ENCODE assay signal across 16 cellular contexts in the genomic region with DNA sequence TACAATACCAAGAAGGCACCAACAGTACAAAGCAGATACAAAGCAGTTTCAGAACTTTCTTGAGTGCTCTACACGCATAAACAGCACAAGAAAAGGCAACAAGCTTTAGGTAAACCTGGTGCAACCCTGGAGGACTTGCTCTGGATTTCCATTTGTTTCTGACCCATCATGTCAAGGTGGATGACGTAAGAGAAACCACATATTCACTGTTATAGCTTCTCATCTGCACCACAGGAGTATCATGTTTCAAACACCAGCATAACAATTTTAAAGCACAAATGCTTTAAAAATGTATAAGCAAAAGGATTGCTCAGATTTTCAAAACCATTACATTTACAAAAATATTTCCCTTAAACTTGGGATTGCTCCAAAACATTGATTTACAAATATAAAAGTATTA. TPM values are rescaled to one million over a fixed set of nuclear protein-coding genes. Genes with fewer than 3 reads are reported as not detected.
DNase-seq lines count a peak whose midpoint lies in the region; ATAC-seq and TF ChIP-seq lines count a peak whose summit lies in the region.
"Had no signal": no experiment of that assay in that cellular context is flagged by ENCODE, and none has a peak within 500 bp of the region (broad histone marks: within the 10 kb centered on the region; RNA-seq: fewer than 3 reads in every experiment).

No MANE protein-coding gene starts in this region.

- peaks cover 56% of the 10 kb centered on the region for H3K4me1 ChIP-seq in CD8-positive, alpha-beta memory T cell (ENCODE audit: insufficient read depth, low read length)
- H3K4me1 ChIP-seq in heart right ventricle = peaks cover 0 to 19% (median 3%) of the 10 kb centered on the region in 9 donors

- peaks cover 80 to 81% (median 81%) of the 10 kb centered on the region in 3 donors for H3K4me1 Mint-ChIP-seq in CD8-positive, alpha-beta memory T cell
- H3K4me1 Mint-ChIP-seq in activated T-helper 1 cell treated with anti-CD3 and anti-CD28 coated beads, Interleukin-12 subunit alpha, Interleukin-12 subunit beta, Interleukin-2, Interleukin-4 antibody, amounts not matched to agents 30 ng/mL and 10 ng/mL and 1 ng/mL, durations not matched to agents 14 hours and 24 hours and 36 hours (ENCODE audit: low read depth) = peaks cover 57% of the 10 kb centered on the region
- H3K4me1 Mint-ChIP-seq: GM23338 had no signal

- WGBS in heart right ventricle, 2 donors = 95 to 96% methylated on average over 2 of the region's 2 CpGs
- WGBS in lower leg skin, 2 donors = 83 to 85% methylated on average over 2 of the region's 2 CpGs

- no peak for TF ChIP-seq POLR2A in lower leg skin (IDR thresholded peaks at IDR 0.05)

- H3K9me3 Mint-ChIP-seq in CD8-positive, alpha-beta memory T cell = no peaks in the 10 kb centered on the region
- no peaks in the 10 kb centered on the region for H3K9me3 Mint-ChIP-seq in activated T-helper 1 cell treated with anti-CD3 and anti-CD28 coated beads, Interleukin-12 subunit alpha, Interleukin-12 subunit beta, Interleukin-2, Interleukin-4 antibody, amounts not matched to agents 30 ng/mL and 10 ng/mL and 1 ng/mL, durations not matched to agents 14 hours and 24 hours and 36 hours
- H3K9me3 Mint-ChIP-seq: activated naive CD8-positive, alpha-beta T cell treated with anti-CD3 and anti-CD28 coated beads for 36 hours; CD4-positive, CD25-positive, alpha-beta regulatory T cell; GM23338 had no signal

- H3K9me3 ChIP-seq in CD8-positive, alpha-beta memory T cell (ENCODE audit: low read length) = no peaks in the 10 kb centered on the region
- no peaks in the 10 kb centered on the region for H3K9me3 ChIP-seq in heart right ventricle

- CTCF ChIA-PET in CD8-positive, alpha-beta memory T cell (lab: Charles Lee) = interaction anchor here (1.1 to 4.0 kb wide), 3 partner anchors 11 to 25 kb away, joined by 3 to 18 read pairs (median 3); partner anchors contain the start of gene YPEL1

- no peaks in the 10 kb centered on the region for H3K27me3 ChIP-seq in CD8-positive, alpha-beta memory T cell (ENCODE audit: insufficient read depth, low read length, poor library complexity, severe bottlenecking)
- no peaks in the 10 kb centered on the region for H3K27me3 ChIP-seq in heart right ventricle
- H3K27me3 ChIP-seq: hepatocyte had no signal

- peak overlapping the region; percentile 57 to 91 (median 74) for H3K27ac Mint-ChIP-seq in CD8-positive, alpha-beta memory T cell
- peak overlapping the region; percentile 25 for H3K27ac Mint-ChIP-seq in activated T-helper 1 cell treated with anti-CD3 and anti-CD28 coated beads, Interleukin-12 subunit alpha, Interleukin-12 subunit beta, Interleukin-2, Interleukin-4 antibody, amounts not matched to agents 30 ng/mL and 10 ng/mL and 1 ng/mL, durations not matched to agents 14 hours and 24 hours and 36 hours
- H3K27ac Mint-ChIP-seq: activated naive CD8-positive, alpha-beta T cell treated with anti-CD3 and anti-CD28 coated beads for 36 hours; CD4-positive, CD25-positive, alpha-beta regulatory T cell; GM23338 had no signal

- intact Hi-C loops in activated T-helper 1 cell treated with anti-CD3 and anti-CD28 coated beads, Interleukin-12 subunit alpha, Interleukin-12 subunit beta, Interleukin-2, Interleukin-4 antibody, amounts not matched to agents 30 ng/mL and 10 ng/mL and 1 ng/mL, durations not matched to agents 14 hours and 24 hours and 36 hours (cut with micrococcal nuclease) = loop anchor here (5.0 to 10.0 kb wide), 3 partner anchors 176 to 1254 kb away; partner anchors contain the start of gene PPM1F
- intact Hi-C loops in heart right ventricle (cut with DNase I) (loop anchor here in 2 of 10 donors (10.0 kb wide), 2 partner anchors 56 to 114 kb away; no protein-coding TSS in a partner anchor), lower leg skin (cut with DNase I; ENCODE audit: low total_unique reads) (no loop called here)

- H3K4me3 Mint-ChIP-seq in CD8-positive, alpha-beta memory T cell = peak overlapping the region in 5 of 7 donors; percentile 15 to 61 (median 29)
- no peak overlapping the region for H3K4me3 Mint-ChIP-seq in activated T-helper 1 cell treated with anti-CD3 and anti-CD28 coated beads, Interleukin-12 subunit alpha, Interleukin-12 subunit beta, Interleukin-2, Interleukin-4 antibody, amounts not matched to agents 30 ng/mL and 10 ng/mL and 1 ng/mL, durations not matched to agents 14 hours and 24 hours and 36 hours
- H3K4me3 Mint-ChIP-seq: activated naive CD8-positive, alpha-beta T cell treated with anti-CD3 and anti-CD28 coated beads for 36 hours; CD4-positive, CD25-positive, alpha-beta regulatory T cell; GM23338 had no signal

- TF ChIP-seq CTCF in heart right ventricle (IDR thresholded peaks at IDR 0.05) (no peak), lower leg skin (IDR thresholded peaks at IDR 0.05) (no peak)

- no peaks in the 10 kb centered on the region for H3K27me3 Mint-ChIP-seq in CD8-positive, alpha-beta memory T cell
- no peaks in the 10 kb centered on the region for H3K27me3 Mint-ChIP-seq in activated T-helper 1 cell treated with anti-CD3 and anti-CD28 coated beads, Interleukin-12 subunit alpha, Interleukin-12 subunit beta, Interleukin-2, Interleukin-4 antibody, amounts not matched to agents 30 ng/mL and 10 ng/mL and 1 ng/mL, durations not matched to agents 14 hours and 24 hours and 36 hours (ENCODE audit: insufficient read depth)
- H3K27me3 Mint-ChIP-seq: activated naive CD8-positive, alpha-beta T cell treated with anti-CD3 and anti-CD28 coated beads for 36 hours; CD4-positive, CD25-positive, alpha-beta regulatory T cell had no signal

- H3K36me3 Mint-ChIP-seq in CD8-positive, alpha-beta memory T cell = peaks cover 3 to 82% (median 20%) of the 10 kb centered on the region in 3 donors
- peaks cover 53% of the 10 kb centered on the region for H3K36me3 Mint-ChIP-seq in activated T-helper 1 cell treated with anti-CD3 and anti-CD28 coated beads, Interleukin-12 subunit alpha, Interleukin-12 subunit beta, Interleukin-2, Interleukin-4 antibody, amounts not matched to agents 30 ng/mL and 10 ng/mL and 1 ng/mL, durations not matched to agents 14 hours and 24 hours and 36 hours (ENCODE audit: low read depth)

- DNase-seq in CD8-positive, alpha-beta memory T cell = peak in 1 of 5 donors; percentile 34
- DNase-seq in Jurkat, Clone E6-1 (ENCODE audit: low read depth, low spot score) = peak; percentile 54
- no peak for DNase-seq in activated T-helper 1 cell treated with anti-CD3 and anti-CD28 coated beads, Interleukin-12 subunit alpha, Interleukin-12 subunit beta, Interleukin-2, Interleukin-4 antibody, amounts not matched to agents 30 ng/mL and 10 ng/mL and 1 ng/mL, durations not matched to agents 14 hours and 24 hours and 36 hours (ENCODE audit: low spot score)
- peak; percentile 29 for DNase-seq in fibroblast of the conjunctiva (ENCODE audit: low read depth)
- DNase-seq in putamen (ENCODE audit: low spot score) = no peak
- no peak for DNase-seq in G401 (ENCODE audit: low spot score)
- DNase-seq in heart right ventricle = no peak
- DNase-seq in lower leg skin (ENCODE audit: low spot score in 2 of 2) = no peak
- DNase-seq: activated naive CD8-positive, alpha-beta T cell treated with anti-CD3 and anti-CD28 coated beads for 36 hours; CD4-positive, CD25-positive, alpha-beta regulatory T cell; effector CD8-positive, alpha-beta T cell; NCI-H446 treated with DMSO at 0.1 percent for 48 hours; stimulated activated CD4-positive, alpha-beta T cell treated with anti-CD3 and anti-CD28 coated beads, Interleukin-4, amount 100 ng/mL, for 4 hours had no signal

- in situ Hi-C loops in G401 (cut with HindIII; ENCODE audit: low sequenced_read_pairs) = no loop called here

- ATAC-seq in heart right ventricle = no peak
- ATAC-seq: GM23338, Right ventricle myocardium inferior had no signal

- POLR2A ChIA-PET in CD8-positive, alpha-beta memory T cell (lab: Charles Lee) = interaction anchor here (0.7 kb wide), 1 partner anchor 25 kb away, joined by 3 read pairs; the partner anchor contains the start of gene YPEL1

- H3K27ac ChIP-seq in CD8-positive, alpha-beta memory T cell (ENCODE audit: low read depth, low read length) = no peak overlapping the region
- H3K27ac ChIP-seq in heart right ventricle = no peak overlapping the region
- H3K27ac ChIP-seq: hepatocyte had no signal

- H3K4me3 ChIP-seq in CD8-positive, alpha-beta memory T cell (ENCODE audit: low read length) = no peak overlapping the region
- H3K4me3 ChIP-seq in Jurkat, Clone E6-1 (ENCODE audit: low read length) = no peak overlapping the region
- no peak overlapping the region for H3K4me3 ChIP-seq in heart right ventricle
- no peak overlapping the region for H3K4me3 ChIP-seq in lower leg skin (ENCODE audit: low read depth, poor library complexity, severe bottlenecking)
- H3K4me3 ChIP-seq: GM23338, hepatocyte had no signal

- peaks cover 23% of the 10 kb centered on the region for H3K36me3 ChIP-seq in CD8-positive, alpha-beta memory T cell (ENCODE audit: insufficient read depth, low read length)
- H3K36me3 ChIP-seq in heart right ventricle = peaks cover 0 to 92% (median 51%) of the 10 kb centered on the region in 9 donors

RNA-seq across cellular contexts. Expression of gene YPEL1, which starts 25.0 kb away (rescaled TPM):
- total RNA-seq in CD8-positive, alpha-beta memory T cell = 1 to 10 TPM; 2.4 to 2.6 TPM
- polyA plus RNA-seq in CD8-positive, alpha-beta memory T cell = 27.0 TPM
- 33.5 TPM for polyA plus RNA-seq in Jurkat, Clone E6-1 (2012; ENCODE audit: insufficient read depth, insufficient read length)
- 0.34 and 0.71 TPM in 2 replicates for total RNA-seq in activated T-helper 1 cell treated with anti-CD3 and anti-CD28 coated beads, Interleukin-12 subunit alpha, Interleukin-12 subunit beta, Interleukin-2, Interleukin-4 antibody, amounts not matched to agents 30 ng/mL and 10 ng/mL and 1 ng/mL, durations not matched to agents 14 hours and 24 hours and 36 hours
- 0.14 and 0.62 TPM in 2 replicates for total RNA-seq in G401 (2014; rRNA removed; shearing (Covaris generic))
- total RNA-seq in heart right ventricle (10 to 100 TPM in 3 of 10 donors, 1 to 10 TPM in 7; 1.5 to 14.6 (median 8.0) TPM), lower leg skin (1 to 10 TPM; 1.9 to 5.4 (median 2.8) TPM)
- polyA plus RNA-seq in heart right ventricle = 1 to 10 TPM; 1.7 to 4.2 TPM

Comparison
In these comparisons a context has a peak if more than half of its experiments do, and no peak if none do; other contexts are left out.
1. DNase-seq: peak in Jurkat, Clone E6-1 (single experiment) and fibroblast of the conjunctiva (single experiment); none in activated T-helper 1 cell treated with anti-CD3 and anti-CD28 coated beads, Interleukin-12 subunit alpha, Interleukin-12 subunit beta, Interleukin-2, Interleukin-4 antibody, amounts not matched to agents 30 ng/mL and 10 ng/mL and 1 ng/mL, durations not matched to agents 14 hours and 24 hours and 36 hours (single experiment), putamen (single experiment), G401 (single experiment), heart right ventricle (0 of 2) and lower leg skin (0 of 2).